Comparison of ENCODE assay signal across 18 cellular contexts in the genomic region with DNA sequence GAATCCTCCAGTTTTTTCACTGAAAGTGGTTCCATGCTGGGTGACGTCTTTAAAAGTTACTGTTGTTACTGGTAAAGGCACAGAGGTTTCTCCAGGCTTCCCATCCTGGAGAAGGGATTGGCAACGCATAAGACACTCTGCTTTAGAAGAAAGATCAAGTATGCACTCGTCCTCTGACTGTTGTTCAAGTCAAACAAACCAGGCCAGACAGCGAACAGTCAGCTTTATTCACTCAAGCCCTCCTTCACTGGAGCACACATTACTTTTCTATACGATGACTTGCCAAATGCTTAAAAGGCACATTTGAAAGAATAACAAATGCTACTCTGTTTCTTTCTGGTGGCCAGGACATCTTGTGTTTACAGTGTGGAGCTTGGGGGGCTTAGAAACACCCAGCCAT. TPM values are rescaled to one million over a fixed set of nuclear protein-coding genes. Genes with fewer than 3 reads are reported as not detected.
DNase-seq lines count a peak whose midpoint lies in the region; ATAC-seq and TF ChIP-seq lines count a peak whose summit lies in the region.
"Had no signal": no experiment of that assay in that cellular context is flagged by ENCODE, and none has a peak within 500 bp of the region (broad histone marks: within the 10 kb centered on the region; RNA-seq: fewer than 3 reads in every experiment).

No MANE protein-coding gene starts in this region.

- H3K9me3 ChIP-seq in left lung (no peaks in the 10 kb centered on the region), upper lobe of right lung (no peaks in the 10 kb centered on the region)
- H3K9me3 ChIP-seq: SJSA1 had no signal

- TF ChIP-seq CTCF in epithelial cell of esophagus (IDR thresholded peaks at IDR 0.05; ENCODE audit: insufficient read depth, low read depth, low read length, missing control alignments), result no peak
- no peak for TF ChIP-seq CTCF in left lung (IDR thresholded peaks at IDR 0.05)
- no peak for TF ChIP-seq CTCF in upper lobe of right lung (IDR thresholded peaks at IDR 0.05)

- H3K4me3 ChIP-seq in epithelial cell of esophagus (ENCODE audit: low read length), result no peak overlapping the region
- H3K4me3 ChIP-seq in left lung, result no peak overlapping the region
- no peak overlapping the region for H3K4me3 ChIP-seq in upper lobe of right lung
- H3K4me3 ChIP-seq: GM23248, SJSA1 had no signal

- ATAC-seq in left lung (peak; percentile 55), upper lobe of right lung (no peak), GM21447 (IDR thresholded peaks at IDR 0.05; ENCODE audit: unreplicated experiment) (no peak), HG03354 (IDR thresholded peaks at IDR 0.05; ENCODE audit: poor library complexity, severe bottlenecking, unreplicated experiment) (no peak)

- H3K36me3 ChIP-seq in left lung, result no peaks in the 10 kb centered on the region
- no peaks in the 10 kb centered on the region for H3K36me3 ChIP-seq in upper lobe of right lung
- H3K36me3 ChIP-seq: SJSA1 had no signal

- H3K27ac ChIP-seq in left lung, result no peak overlapping the region
- no peak overlapping the region for H3K27ac ChIP-seq in upper lobe of right lung
- H3K27ac ChIP-seq: GM23248, SJSA1 had no signal

- peak; percentile 56 for DNase-seq in epithelial cell of esophagus (ENCODE audit: low read depth)
- no peak for DNase-seq in left lung
- DNase-seq in pons (ENCODE audit: low spot score), result peak; percentile 78
- DNase-seq in upper lobe of right lung, result peak; percentile 0
- no peak for DNase-seq in stimulated activated CD4-positive, alpha-beta T cell treated with anti-CD3 and anti-CD28 coated beads, Interleukin-2, amount 100 ng/mL, for 24 hours
- DNase-seq: CD4-positive, CD25-positive, alpha-beta regulatory T cell; DMS79; GM23248; HCEC 1CT; NCI-H1105; NCI-H146; NCI-H2029; NCI-H226; NCI-H526 had no signal

- H3K27me3 ChIP-seq in left lung, result no peaks in the 10 kb centered on the region
- H3K27me3 ChIP-seq in upper lobe of right lung, result no peaks in the 10 kb centered on the region
- H3K27me3 ChIP-seq: SJSA1 had no signal

- H3K4me1 ChIP-seq in left lung (no peaks in the 10 kb centered on the region), upper lobe of right lung (no peaks in the 10 kb centered on the region)
- H3K4me1 ChIP-seq: SJSA1 had no signal

- intact Hi-C loops in left lung (cut with DNase I), result no loop called here
- intact Hi-C loops in upper lobe of right lung (cut with DNase I), result no loop called here

RNA-seq across cellular contexts. Expression of a gene that starts 33.1 kb away (rescaled TPM):
- total RNA-seq in left lung (10 to 100 TPM; 48.0 to 71.3 TPM), upper lobe of right lung (58.7 TPM)
- total RNA-seq: GM23248, OCI-LY7 had no signal

Comparison
In these comparisons a context has a peak if more than half of its experiments do, and no peak if none do; other contexts are left out.
1. DNase-seq: peak in epithelial cell of esophagus (single experiment), pons (single experiment) and upper lobe of right lung (single experiment); none in left lung (0 of 2) and stimulated activated CD4-positive, alpha-beta T cell treated with anti-CD3 and anti-CD28 coated beads, Interleukin-2, amount 100 ng/mL, for 24 hours (0 of 2).